In genomic region chr3:39051649-39052557, GRCh38 we compare ENCODE assay signal across 8 cellular contexts. TPM values are rescaled to one million over a fixed set of nuclear protein-coding genes. Genes with fewer than 3 reads are reported as not detected.
A peak's percentile ranks its signal among the peaks of the same experiment; 100 is the strongest.
DNase-seq lines count a peak whose midpoint lies in the region; ATAC-seq and TF ChIP-seq lines count a peak whose summit lies in the region.

SCN11A (minus strand) TSS chr3:39051944; CDS start chr3:38950362, 101,582 bp downstream.
WDR48 (plus strand) TSS chr3:39052016; CDS start chr3:39052026, 10 bp downstream.

- H3K27me3 ChIP-seq in OCI-LY3 (ENCODE audit: low read depth, low read length), result no peaks in the 10 kb centered on the region
- no peaks in the 10 kb centered on the region for H3K27me3 ChIP-seq in mononuclear cell (ENCODE audit: insufficient read depth, low read length)

- peaks cover 41% of the 10 kb centered on the region for H3K4me1 ChIP-seq in OCI-LY3 (ENCODE audit: low read length)
- H3K4me1 ChIP-seq in mononuclear cell (ENCODE audit: insufficient read depth, low read length), result peaks cover 24% of the 10 kb centered on the region

- H3K9ac ChIP-seq in OCI-LY3 (ENCODE audit: low read length), result peak within 1 kb of the TSS; percentile 73

- no peaks in the 10 kb centered on the region for H4K20me1 ChIP-seq in OCI-LY3 (ENCODE audit: insufficient read depth, low read length)

- TF ChIP-seq CTCF in OCI-LY3 (IDR thresholded peaks at IDR 0.05; ENCODE audit: low read depth, low read length), result no peak

- H3K4me2 ChIP-seq in OCI-LY3 (ENCODE audit: low read length), result peak within 1 kb of the TSS; percentile 80

- peak; percentile 99 for ATAC-seq in GM21528 (IDR thresholded peaks at IDR 0.05; ENCODE audit: low FRiP score, unreplicated experiment)

- H2AFZ ChIP-seq in OCI-LY3 (ENCODE audit: low read depth, low read length), result peak within 1 kb of the TSS; percentile 93

- H3K27ac ChIP-seq in OCI-LY3 (ENCODE audit: low read length) (peak within 1 kb of the TSS; percentile 52), epithelial cell of prostate (peak within 1 kb of the TSS; percentile 58)

- H3K36me3 ChIP-seq in OCI-LY3 (replicated peaks; ENCODE audit: low read depth, low read length), result no peaks in the 10 kb centered on the region

- H3K4me3 ChIP-seq in OCI-LY3 (ENCODE audit: low read length) (peak within 1 kb of the TSS; percentile 82), mononuclear cell (ENCODE audit: low read length) (peak within 1 kb of the TSS; percentile 62)

- H3K79me2 ChIP-seq in OCI-LY3 (ENCODE audit: low read length), result peaks cover 39% of the 10 kb centered on the region

- no peaks in the 10 kb centered on the region for H3K9me3 ChIP-seq in OCI-LY3 (ENCODE audit: insufficient read depth, low read length)
- no peaks in the 10 kb centered on the region for H3K9me3 ChIP-seq in mononuclear cell (ENCODE audit: low read depth, low read length)

- peak; percentile 61 for DNase-seq in DMS 273 treated with DMSO at 0.1 percent for 48 hours (lab: John Stamatoyannopoulos, UW)
- peak; percentile 79 for DNase-seq in HuH-7.5 (ENCODE audit: low spot score)
- peak; percentile 89 for DNase-seq in activated T-cell treated with anti-CD3 and anti-CD28 coated beads for 4 hours
- DNase-seq in epithelial cell of prostate (ENCODE audit: low read depth, low spot score), result peak; percentile 78
- peak; percentile 85 to 91 for DNase-seq in stimulated activated CD8-positive, alpha-beta memory T cell treated with anti-CD3 and anti-CD28 coated beads, Interleukin-2, amount 100 ng/mL, for 48 hours (ENCODE audit: low read depth in 2 of 2)

RNA-seq across cellular contexts. Expression of gene SCN11A, which starts in this region (rescaled TPM):
- total RNA-seq in mononuclear cell, result under 0.01 TPM

RNA-seq across cellular contexts. Expression of gene WDR48, which starts in this region (rescaled TPM):
- 123 TPM for total RNA-seq in mononuclear cell

Comparison
In these comparisons a context has a peak if more than half of its experiments do, and no peak if none do; other contexts are left out.
1. Peak in every context shown above with its lines: DNase-seq, ATAC-seq, H3K4me3 ChIP-seq and H3K27ac ChIP-seq.